In the genomic region with DNA sequence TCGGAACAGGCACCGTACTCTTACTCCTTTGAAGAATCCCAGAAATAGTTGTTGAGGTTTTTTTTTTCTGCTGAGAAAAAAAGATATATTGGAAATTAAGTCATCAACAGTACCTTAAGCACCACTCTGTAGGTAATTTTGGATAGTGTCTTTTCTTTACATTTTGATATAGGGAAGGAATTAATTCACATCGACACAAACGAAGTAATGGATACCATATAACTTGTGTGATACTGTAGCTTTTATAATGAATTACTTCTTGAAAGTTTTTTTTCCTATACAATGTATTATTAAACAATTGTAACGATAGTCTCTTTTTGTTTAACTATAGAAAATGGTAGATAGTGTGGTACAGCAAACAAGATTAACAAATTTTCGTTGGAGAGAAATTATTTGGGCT, we compare ENCODE assay signal across 8 cellular contexts. TPM values are rescaled to one million over a fixed set of nuclear protein-coding genes. Genes with fewer than 3 reads are reported as not detected.
DNase-seq lines count a peak whose midpoint lies in the region; ATAC-seq and TF ChIP-seq lines count a peak whose summit lies in the region.

No MANE protein-coding gene starts in this region.

- peaks cover 47% of the 10 kb centered on the region for H3K27me3 Mint-ChIP-seq in activated CD4-positive, alpha-beta memory T cell treated with anti-CD3 and anti-CD28 coated beads, Interleukin-2, amount 10 ng/mL, durations not matched to agents 7 days and 5 days
- H3K27me3 Mint-ChIP-seq in glutamatergic neuron (ENCODE audit: unreplicated experiment), result no peaks in the 10 kb centered on the region

- ATAC-seq in GM21619 (IDR thresholded peaks at IDR 0.05; ENCODE audit: unreplicated experiment), result no peak
- no peak for ATAC-seq in GM19324 (IDR thresholded peaks at IDR 0.05; ENCODE audit: low FRiP score, unreplicated experiment)

- CTCF ChIA-PET in activated CD4-positive, alpha-beta memory T cell treated with anti-CD3 and anti-CD28 coated beads, Interleukin-2, amount 10 ng/mL, durations not matched to agents 7 days and 5 days (lab: Charles Lee), result interaction anchor here (0.9 to 3.2 kb wide), 6 partner anchors 195 to 376 kb away, joined by 3 to 33 read pairs (median 4); no protein-coding TSS in a partner anchor

- peaks cover 3% of the 10 kb centered on the region for H3K36me3 Mint-ChIP-seq in activated CD4-positive, alpha-beta memory T cell treated with anti-CD3 and anti-CD28 coated beads, Interleukin-2, amount 10 ng/mL, durations not matched to agents 7 days and 5 days (ENCODE audit: low read depth)
- no peaks in the 10 kb centered on the region for H3K36me3 Mint-ChIP-seq in glutamatergic neuron (ENCODE audit: unreplicated experiment)

- no peaks in the 10 kb centered on the region for H3K9me3 Mint-ChIP-seq in activated CD4-positive, alpha-beta memory T cell treated with anti-CD3 and anti-CD28 coated beads, Interleukin-2, amount 10 ng/mL, durations not matched to agents 7 days and 5 days
- peaks cover 3% of the 10 kb centered on the region for H3K9me3 Mint-ChIP-seq in glutamatergic neuron (ENCODE audit: unreplicated experiment)

- peak overlapping the region in 16 of 21 experiments; percentile 69 to 97 (median 91) for H3K27ac ChIP-seq in skin epidermis

- peak overlapping the region; percentile 80 for H3K4me3 ChIP-seq in GM12875 (ENCODE audit: low read depth, low read length)
- peak overlapping the region; percentile 73 to 87 (median 82) for H3K4me3 ChIP-seq in skin epidermis

- H3K4me3 Mint-ChIP-seq in activated CD4-positive, alpha-beta memory T cell treated with anti-CD3 and anti-CD28 coated beads, Interleukin-2, amount 10 ng/mL, durations not matched to agents 7 days and 5 days, result peak overlapping the region; percentile 71
- peak overlapping the region; percentile 88 for H3K4me3 Mint-ChIP-seq in glutamatergic neuron (ENCODE audit: unreplicated experiment)

- POLR2A ChIA-PET in activated CD4-positive, alpha-beta memory T cell treated with anti-CD3 and anti-CD28 coated beads, Interleukin-2, amount 10 ng/mL, durations not matched to agents 7 days and 5 days (lab: Charles Lee), result interaction anchor here (1.0 to 1.5 kb wide), 2 partner anchors 26 to 376 kb away, joined by 3 read pairs; no protein-coding TSS in a partner anchor

- TF ChIP-seq CTCF in GM12875 (IDR thresholded peaks at IDR 0.05; ENCODE audit: borderline replicate concordance, insufficient read depth, low read depth, low read length) (no peak), glutamatergic neuron (IDR thresholded peaks at IDR 0.05; ENCODE audit: partially characterized antibody, unreplicated experiment) (no peak)

- H3K27ac Mint-ChIP-seq in activated CD4-positive, alpha-beta memory T cell treated with anti-CD3 and anti-CD28 coated beads, Interleukin-2, amount 10 ng/mL, durations not matched to agents 7 days and 5 days, result no peak overlapping the region
- H3K27ac Mint-ChIP-seq in glutamatergic neuron (ENCODE audit: unreplicated experiment), result no peak overlapping the region

- no peak for DNase-seq in activated CD4-positive, alpha-beta memory T cell treated with anti-CD3 and anti-CD28 coated beads, Interleukin-2, amount 10 ng/mL, durations not matched to agents 7 days and 5 days
- DNase-seq in glutamatergic neuron (no peak), COLO668 (lab: John Stamatoyannopoulos, UW; ENCODE audit: unreplicated experiment) (no peak), NCI-H187 (lab: John Stamatoyannopoulos, UW) (no peak)

- H3K4me1 Mint-ChIP-seq in activated CD4-positive, alpha-beta memory T cell treated with anti-CD3 and anti-CD28 coated beads, Interleukin-2, amount 10 ng/mL, durations not matched to agents 7 days and 5 days, result peaks cover 30% of the 10 kb centered on the region
- peaks cover 18% of the 10 kb centered on the region for H3K4me1 Mint-ChIP-seq in glutamatergic neuron (ENCODE audit: low read depth, unreplicated experiment)

RNA-seq across cellular contexts. Expression of gene IKZF2, which starts 1.5 kb away (rescaled TPM):
- total RNA-seq in activated CD4-positive, alpha-beta memory T cell treated with anti-CD3 and anti-CD28 coated beads, Interleukin-2, amount 10 ng/mL, durations not matched to agents 7 days and 5 days, result 1 to 10 TPM; 4.2 to 6.0 TPM
- 1.8 TPM for total RNA-seq in glutamatergic neuron (ENCODE audit: unreplicated experiment)
